25 cellular contexts compared by ENCODE assay signal in the genomic region with DNA sequence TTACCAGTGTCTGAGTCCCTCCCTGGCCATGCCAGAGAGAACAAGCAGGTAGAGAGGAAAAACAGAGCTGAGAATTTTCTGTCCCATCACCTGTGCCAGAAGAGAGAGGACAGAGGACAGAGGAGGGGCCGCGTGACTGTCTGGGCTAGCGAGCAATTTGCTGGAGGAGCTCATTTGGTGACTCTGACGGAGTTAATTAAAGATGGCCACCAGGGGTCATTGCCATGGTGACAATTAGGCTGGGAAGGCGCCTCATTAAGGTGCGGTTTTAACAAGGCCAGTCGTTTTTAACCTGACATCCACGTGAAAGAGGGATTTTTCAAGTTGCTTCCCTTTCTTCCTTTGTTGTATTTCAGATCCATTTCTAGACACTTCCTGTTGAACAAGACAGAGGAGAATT.
"Had no signal": no experiment of that assay in that cellular context is flagged by ENCODE, and none has a peak within 500 bp of the region (broad histone marks: within the 10 kb centered on the region; RNA-seq: fewer than 3 reads in every experiment).

No MANE protein-coding gene starts in this region.

- ATAC-seq: activated CD8-positive, alpha-beta T cell treated with anti-CD3 and anti-CD28 coated beads, Interleukin-2, amount 10 ng/mL, durations not matched to agents 7 days and 5 days; activated naive CD8-positive, alpha-beta T cell treated with anti-CD3 and anti-CD28 coated beads, Interleukin-2, amount 50 U/mL, for 24 hours; body of pancreas; left lung; stimulated activated memory B cell treated with anti-CD40 and anti-IgM and Interleukin-4, amounts not matched to agents 10 μg/mL and 1 μg/mL and 100 μg/mL, for 72 hours had no signal

- DNase-seq: activated CD4-positive, alpha-beta T cell treated with anti-CD3 and anti-CD28 coated beads for 1 hour; activated CD4-positive, alpha-beta T cell treated with anti-CD3 and anti-CD28 coated beads, Interleukin-2, amount 50 U/mL, for 1 hour; activated CD8-positive, alpha-beta T cell treated with anti-CD3 and anti-CD28 coated beads, Interleukin-2, amount 10 ng/mL, durations not matched to agents 7 days and 5 days; activated gamma-delta T cell; activated naive CD4-positive, alpha-beta T cell treated with anti-CD3 and anti-CD28 coated beads, Interleukin-2, amount 50 U/mL, for 16 hours; activated naive CD8-positive, alpha-beta T cell treated with anti-CD3 and anti-CD28 coated beads, Interleukin-2, amount 50 U/mL, for 24 hours; anterior cingulate cortex; body of pancreas; immature natural killer cell; kidney glomerular epithelial cell; left lung; naive B cell; occipital lobe; sigmoid colon; stimulated activated CD4-positive, alpha-beta T cell treated with anti-CD3 and anti-CD28 coated beads, Interleukin-15, amount 100 ng/mL, for 24 hours; stomach; transverse colon; uterus; WERI-Rb-1 had no signal

- H3K4me2 ChIP-seq: smooth muscle cell had no signal

- H3K4me1 ChIP-seq: body of pancreas, left lung, sigmoid colon, stomach, suprapubic skin, transverse colon, uterus had no signal

- H3K27ac ChIP-seq: body of pancreas, left lung, sigmoid colon, stomach, suprapubic skin, transverse colon, uterus, WERI-Rb-1 had no signal

- H3K9me3 ChIP-seq: body of pancreas, left lung, sigmoid colon, stomach, suprapubic skin, transverse colon, uterus had no signal

- H3K36me3 ChIP-seq: left lung, sigmoid colon, stomach, suprapubic skin, transverse colon, uterus, WERI-Rb-1 had no signal

- H3K27me3 ChIP-seq: body of pancreas had no signal

- H3K4me3 ChIP-seq: body of pancreas, left lung, lung, sigmoid colon, smooth muscle cell, stomach, suprapubic skin, transverse colon, uterus had no signal

- FAIRE-seq: endometrium, TTC549 had no signal
